ENCODE assay signal across 1 cellular context in genomic region chr2:176001903-176002683, GRCh38.
TF ChIP-seq lines count a peak whose summit lies in the region.

TSS of gene LNPK (minus strand) at chr2:176002267. CDS start at chr2:175995584, 6,683 bp downstream.

TF ChIP-seq in K562, 482 proteins besides CTCF, POLR2A, EP300 and RAD21 (continued from another document and continues in another):
- TF ChIP-seq ZNF592 (IDR thresholded peaks at IDR 0.05): 0 out of 2 replicates have a peak, but pooled peaks have one; percentile 13
- TF ChIP-seq ZNF318 (IDR thresholded peaks at IDR 0.05; ENCODE audit: borderline replicate concordance in 1 of 2, low read depth in 1 of 2): no peak
- no peak for TF ChIP-seq NCOA6 (IDR thresholded peaks at IDR 0.05)
- no peak for TF ChIP-seq HNRNPK (IDR thresholded peaks at IDR 0.05; ENCODE audit: low read depth, low read length, poor library complexity, severe bottlenecking)
- TF ChIP-seq MNT (conservative IDR thresholded peaks at IDR 0.05): peak; percentile 84 to 85
- no peak for TF ChIP-seq CBX5 (IDR thresholded peaks at IDR 0.05; ENCODE audit: borderline replicate concordance, low read depth)
- TF ChIP-seq RERE (CRISPR knock-in tag; IDR thresholded peaks at IDR 0.05; ENCODE audit: borderline replicate concordance): no peak; the same call in 1 of the 2 replicates
- TF ChIP-seq ZNF830 (CRISPR knock-in tag; IDR thresholded peaks at IDR 0.05): 0 out of 2 replicates have a peak, but pooled peaks have one; percentile 75
- TF ChIP-seq ESRRB (CRISPR knock-in tag; IDR thresholded peaks at IDR 0.05; ENCODE audit: borderline replicate concordance): no peak
- TF ChIP-seq CBX2 (IDR thresholded peaks at IDR 0.05; ENCODE audit: insufficient read depth, low read length, poor library complexity, severe bottlenecking): no peak
- no peak for TF ChIP-seq ZC3H8 (IDR thresholded peaks at IDR 0.05)
- TF ChIP-seq PHB (CRISPR knock-in tag; IDR thresholded peaks at IDR 0.05): peak; percentile 79; the same call in 1 of the 2 replicates
- TF ChIP-seq ARID1B (IDR thresholded peaks at IDR 0.05): 0 out of 2 replicates have a peak, but pooled peaks have one; percentile 24
- TF ChIP-seq KHSRP (IDR thresholded peaks at IDR 0.05): no peak
- peak; percentile 80; the same call in 1 of the 2 replicates for TF ChIP-seq L3MBTL2 (IDR thresholded peaks at IDR 0.05)
- TF ChIP-seq MYBL2 (IDR thresholded peaks at IDR 0.05; ENCODE audit: low read depth): no peak
- TF ChIP-seq MYBL2 (CRISPR knock-in tag; IDR thresholded peaks at IDR 0.05; ENCODE audit: borderline replicate concordance): no peak
- peak; percentile 63; the same call in 1 of the 2 replicates for TF ChIP-seq NFRKB (IDR thresholded peaks at IDR 0.05; ENCODE audit: low read depth)
- peak; percentile 73 to 86; a peak in 3 of 4 replicates for TF ChIP-seq SIN3A (IDR thresholded peaks at IDR 0.05; ENCODE audit: borderline replicate concordance in 2 of 2, control insufficient read depth in 1 of 2, low read depth in 2 of 2, low read length in 2 of 2)
- TF ChIP-seq CBFA2T3 (IDR thresholded peaks at IDR 0.05): no peak; the same call in 1 of the 2 replicates
- TF ChIP-seq E2F4 (CRISPR knock-in tag; IDR thresholded peaks at IDR 0.05; ENCODE audit: low read depth): no peak; the same call in 1 of the 2 replicates
- TF ChIP-seq FOXA3 (CRISPR knock-in tag; conservative IDR thresholded peaks at IDR 0.05 in 1 of 2, IDR thresholded peaks at IDR 0.05 in 1 of 2): no peak
- no peak for TF ChIP-seq NCOA1 (IDR thresholded peaks at IDR 0.05; ENCODE audit: low read depth)
- TF ChIP-seq ILF3 (IDR thresholded peaks at IDR 0.05; ENCODE audit: borderline replicate concordance): 0 out of 2 replicates have a peak, but pooled peaks have one; percentile 54
- 0 out of 4 replicates have a peak, but pooled peaks of 1 of the 2 experiments have one; percentile 8 for TF ChIP-seq TRIM24 (IDR thresholded peaks at IDR 0.05)
- no peak for TF ChIP-seq GATAD2A (IDR thresholded peaks at IDR 0.05)
- TF ChIP-seq DPF2 (IDR thresholded peaks at IDR 0.05): peak; percentile 28; the same call in 1 of the 2 replicates
- TF ChIP-seq NBN (IDR thresholded peaks at IDR 0.05; ENCODE audit: low read depth): no peak
- no peak for TF ChIP-seq RBM25 (IDR thresholded peaks at IDR 0.05; ENCODE audit: low read depth, low read length, severe bottlenecking)
- TF ChIP-seq MEF2D (tag; conservative IDR thresholded peaks at IDR 0.05; ENCODE audit: low read depth): 0 out of 2 replicates have a peak, but pooled peaks have one; percentile 35
- TF ChIP-seq RBFOX2 (IDR thresholded peaks at IDR 0.05; ENCODE audit: low read depth, low read length): peak; percentile 98
- 0 out of 2 replicates have a peak, but pooled peaks have one; percentile 3 for TF ChIP-seq XRCC5 (IDR thresholded peaks at IDR 0.05; ENCODE audit: low read depth, low read length)
- peak; percentile 52; the same call in 1 of the 2 replicates for TF ChIP-seq TGIF2 (CRISPR knock-in tag; IDR thresholded peaks at IDR 0.05)
- no peak for TF ChIP-seq RBM14 (IDR thresholded peaks at IDR 0.05; ENCODE audit: borderline replicate concordance, insufficient read depth, low read depth, low read length)
- peak; percentile 79 for TF ChIP-seq TAF9B (IDR thresholded peaks at IDR 0.05; ENCODE audit: partially characterized antibody)
- peak; percentile 94 for TF ChIP-seq SMAD4 (CRISPR knock-in tag; conservative IDR thresholded peaks at IDR 0.05)
- no peak for TF ChIP-seq IRF9 (tag; IDR thresholded peaks at IDR 0.05)
- TF ChIP-seq ARHGAP35 (IDR thresholded peaks at IDR 0.05; ENCODE audit: partially characterized antibody): no peak
- peak; percentile 90 for TF ChIP-seq CGGBP1 (CRISPR knock-in tag; IDR thresholded peaks at IDR 0.05)
